Comparison of ENCODE assay signal across 1 cellular context in the genomic region with DNA sequence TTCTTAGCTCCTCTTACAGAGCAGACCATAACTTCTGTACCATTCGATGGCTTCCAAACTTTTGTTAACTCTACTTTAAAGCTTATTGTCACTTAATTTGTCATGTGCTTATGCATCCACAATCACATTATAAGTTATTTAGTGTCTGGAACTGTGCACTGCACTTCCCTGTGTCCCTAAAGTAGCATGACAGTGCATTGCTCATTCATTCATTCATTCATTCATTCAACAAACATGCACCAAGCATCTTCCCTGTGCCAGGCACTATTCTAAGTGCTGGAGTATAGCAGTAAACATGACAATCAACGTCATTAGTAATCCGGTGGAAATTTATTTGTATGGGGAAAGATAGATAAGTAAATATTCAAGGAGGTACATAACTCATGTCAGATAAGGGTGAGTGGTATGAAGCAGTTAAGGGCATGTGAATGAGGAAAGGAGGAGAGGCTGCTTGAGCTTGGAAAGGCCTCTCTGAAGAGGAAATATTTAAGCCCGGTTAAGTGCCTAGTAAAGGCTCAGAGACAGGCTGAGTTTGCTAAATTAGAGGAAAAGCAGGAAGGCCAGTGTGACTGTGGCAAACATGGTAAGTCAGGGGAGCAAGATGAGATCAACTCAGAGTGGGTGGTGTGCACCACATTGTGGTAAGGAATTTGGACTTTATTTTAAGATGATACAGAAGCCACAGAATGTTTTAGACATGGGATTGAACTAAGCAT.
A peak's percentile ranks its signal among the peaks of the same experiment; 100 is the strongest.
TF ChIP-seq lines count a peak whose summit lies in the region.

No MANE protein-coding gene starts in this region.

TF ChIP-seq in GM12878, 131 proteins besides CTCF, POLR2A, EP300 and RAD21:
- no peak for TF ChIP-seq MYB (IDR thresholded peaks at IDR 0.05; ENCODE audit: borderline replicate concordance, low read depth, low read length)
- TF ChIP-seq ZNF24 (IDR thresholded peaks at IDR 0.05), result peak; percentile 88
TF ChIP-seq in GM12878: peak in this region for 1.
